Comparison of ENCODE assay signal across 9 cellular contexts in the genomic region with DNA sequence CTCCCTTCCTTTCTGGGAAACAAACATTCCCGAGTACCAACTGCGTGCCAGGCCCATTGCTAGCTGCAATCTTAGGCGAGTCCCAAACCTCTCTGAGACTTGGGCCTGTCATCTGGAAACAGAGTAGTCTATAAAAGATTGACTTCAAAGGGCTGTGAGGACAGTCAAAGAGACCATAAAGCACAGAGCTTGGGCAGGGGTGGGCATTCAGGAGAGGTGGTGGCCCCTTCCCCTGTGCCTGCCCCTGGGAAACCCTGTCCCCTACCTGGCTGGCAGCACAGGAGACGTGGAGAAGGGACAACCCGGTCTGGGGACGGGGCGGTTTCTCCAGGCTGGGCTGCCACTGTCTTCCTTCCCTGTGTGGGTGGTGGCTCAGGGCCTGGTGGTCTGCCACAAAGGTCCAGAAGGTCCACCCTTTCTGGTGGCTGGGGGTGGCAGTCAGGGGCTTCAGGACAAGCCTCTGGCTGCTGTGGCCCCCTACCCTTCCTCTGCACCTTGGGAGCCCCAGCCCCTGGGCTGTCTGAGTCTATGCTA. TPM values are rescaled to one million over a fixed set of nuclear protein-coding genes. Genes with fewer than 3 reads are reported as not detected.
DNase-seq lines count a peak whose midpoint lies in the region; ATAC-seq lines count a peak whose summit lies in the region.
"Had no signal": no experiment of that assay in that cellular context is flagged by ENCODE, and none has a peak within 500 bp of the region (broad histone marks: within the 10 kb centered on the region; RNA-seq: fewer than 3 reads in every experiment).

No MANE protein-coding gene starts in this region.

- no peaks in the 10 kb centered on the region for H3K36me3 ChIP-seq in CD4-positive, alpha-beta memory T cell (ENCODE audit: insufficient read depth, low read length)
- no peaks in the 10 kb centered on the region for H3K36me3 ChIP-seq in mucosa of stomach (ENCODE audit: control insufficient read depth, insufficient read depth, low read length)

- peak overlapping the region; percentile 92 to 98 (median 96) for H3K27ac Mint-ChIP-seq in CD4-positive, alpha-beta memory T cell
- peak overlapping the region; percentile 93 for H3K27ac Mint-ChIP-seq in T-helper 2 cell treated with Interferon-gamma antibody and Interleukin-4, amounts not matched to agents 5 μg/mL and 100 μg/mL, for 36 hours

- H3K9ac ChIP-seq in mucosa of stomach (ENCODE audit: low read length) = peak overlapping the region; percentile 61

- no peaks in the 10 kb centered on the region for H3K27me3 ChIP-seq in CD4-positive, alpha-beta memory T cell (ENCODE audit: insufficient read depth, low read length)
- H3K27me3 ChIP-seq in mucosa of stomach (ENCODE audit: control insufficient read depth, insufficient read depth, low read length) = no peaks in the 10 kb centered on the region

- peak; percentile 5 for ATAC-seq in GM21529 (IDR thresholded peaks at IDR 0.05; ENCODE audit: unreplicated experiment)
- no peak for ATAC-seq in HG02870 (IDR thresholded peaks at IDR 0.05; ENCODE audit: unreplicated experiment)
- ATAC-seq in HG03097 (IDR thresholded peaks at IDR 0.05; ENCODE audit: low FRiP score, unreplicated experiment) = no peak
- ATAC-seq: SK-N-SH treated with all-trans-retinoic acid at 6 μM for 48 hours had no signal

- peak overlapping the region in 1 of 2 donors; percentile 42 for H3K4me3 ChIP-seq in CD4-positive, alpha-beta memory T cell (ENCODE audit: low read length in 2 of 2)
- no peak overlapping the region for H3K4me3 ChIP-seq in mucosa of stomach (ENCODE audit: low read length)

- H3K4me1 ChIP-seq in CD4-positive, alpha-beta memory T cell (ENCODE audit: insufficient read depth, low read length) = peaks cover 67% of the 10 kb centered on the region
- H3K4me1 ChIP-seq in mucosa of stomach (ENCODE audit: control insufficient read depth, insufficient read depth, low read length) = peaks cover 65% of the 10 kb centered on the region

- peak overlapping the region in 7 of 8 donors; percentile 72 to 92 (median 84) for H3K4me3 Mint-ChIP-seq in CD4-positive, alpha-beta memory T cell
- H3K4me3 Mint-ChIP-seq in T-helper 2 cell treated with Interferon-gamma antibody and Interleukin-4, amounts not matched to agents 5 μg/mL and 100 μg/mL, for 36 hours = peak overlapping the region; percentile 74

- peaks cover 30 to 77% (median 50%) of the 10 kb centered on the region in 4 donors for H3K4me1 Mint-ChIP-seq in CD4-positive, alpha-beta memory T cell
- peaks cover 41% of the 10 kb centered on the region for H3K4me1 Mint-ChIP-seq in T-helper 2 cell treated with Interferon-gamma antibody and Interleukin-4, amounts not matched to agents 5 μg/mL and 100 μg/mL, for 36 hours (ENCODE audit: low read depth)

- H3K9me3 ChIP-seq in CD4-positive, alpha-beta memory T cell (ENCODE audit: control insufficient read depth in 1 of 2, low read length in 2 of 2) = no peaks in the 10 kb centered on the region
- H3K9me3 ChIP-seq in mucosa of stomach (ENCODE audit: control insufficient read depth, low read length) = no peaks in the 10 kb centered on the region

- intact Hi-C loops in CD4-positive, alpha-beta memory T cell (cut with micrococcal nuclease) = loop anchor here (1.0 to 2.0 kb wide), 2 partner anchors 32 to 52 kb away; no protein-coding TSS in a partner anchor

- peaks cover 0 to 2% (median 0%) of the 10 kb centered on the region in 8 donors for H3K9me3 Mint-ChIP-seq in CD4-positive, alpha-beta memory T cell
- no peaks in the 10 kb centered on the region for H3K9me3 Mint-ChIP-seq in T-helper 2 cell treated with Interferon-gamma antibody and Interleukin-4, amounts not matched to agents 5 μg/mL and 100 μg/mL, for 36 hours

- CTCF ChIA-PET in CD4-positive, alpha-beta memory T cell (lab: Charles Lee; ENCODE audit: partially characterized antibody) = interaction anchor here (0.6 to 1.0 kb wide), 2 partner anchors 13 to 51 kb away, joined by 3 read pairs; no protein-coding TSS in a partner anchor

- POLR2A ChIA-PET in CD4-positive, alpha-beta memory T cell (lab: Charles Lee; ENCODE audit: partially characterized antibody) = interaction anchor here (1.0 to 5.2 kb wide), 3 partner anchors 10 to 51 kb away, joined by 3 to 39 read pairs (median 6); partner anchors contain the start of gene FOSL2

- peaks cover 0 to 3% of the 10 kb centered on the region in 2 donors for H3K27me3 Mint-ChIP-seq in CD4-positive, alpha-beta memory T cell
- no peaks in the 10 kb centered on the region for H3K27me3 Mint-ChIP-seq in T-helper 2 cell treated with Interferon-gamma antibody and Interleukin-4, amounts not matched to agents 5 μg/mL and 100 μg/mL, for 36 hours (ENCODE audit: low read depth)

- peak overlapping the region; percentile 30 for H3K27ac ChIP-seq in CD4-positive, alpha-beta memory T cell (ENCODE audit: low read depth, low read length)

- H3K36me3 Mint-ChIP-seq in CD4-positive, alpha-beta memory T cell = peaks cover 0 to 3% of the 10 kb centered on the region in 2 donors
- H3K36me3 Mint-ChIP-seq in T-helper 2 cell treated with Interferon-gamma antibody and Interleukin-4, amounts not matched to agents 5 μg/mL and 100 μg/mL, for 36 hours (ENCODE audit: low read depth) = no peaks in the 10 kb centered on the region

- DNase-seq in CD4-positive, alpha-beta memory T cell = peak in 2 of 5 donors; percentile 15 to 23
- peak; percentile 20 for DNase-seq in T-helper 2 cell treated with Interferon-gamma antibody and Interleukin-4, amounts not matched to agents 5 μg/mL and 100 μg/mL, for 36 hours (ENCODE audit: low spot score)
- DNase-seq in AG08395 (ENCODE audit: low spot score) = no peak
- no peak for DNase-seq in medulla oblongata (ENCODE audit: extremely low spot score)

RNA-seq across cellular contexts. Expression of gene FOSL2, which starts 33.9 kb away (rescaled TPM):
- total RNA-seq in CD4-positive, alpha-beta memory T cell = 1 to 10 TPM; 6.6 to 6.7 TPM
- 1 to 10 TPM; 4.7 to 5.0 TPM for polyA plus RNA-seq in CD4-positive, alpha-beta memory T cell
